1 cellular context compared by ENCODE assay signal in the genomic region with DNA sequence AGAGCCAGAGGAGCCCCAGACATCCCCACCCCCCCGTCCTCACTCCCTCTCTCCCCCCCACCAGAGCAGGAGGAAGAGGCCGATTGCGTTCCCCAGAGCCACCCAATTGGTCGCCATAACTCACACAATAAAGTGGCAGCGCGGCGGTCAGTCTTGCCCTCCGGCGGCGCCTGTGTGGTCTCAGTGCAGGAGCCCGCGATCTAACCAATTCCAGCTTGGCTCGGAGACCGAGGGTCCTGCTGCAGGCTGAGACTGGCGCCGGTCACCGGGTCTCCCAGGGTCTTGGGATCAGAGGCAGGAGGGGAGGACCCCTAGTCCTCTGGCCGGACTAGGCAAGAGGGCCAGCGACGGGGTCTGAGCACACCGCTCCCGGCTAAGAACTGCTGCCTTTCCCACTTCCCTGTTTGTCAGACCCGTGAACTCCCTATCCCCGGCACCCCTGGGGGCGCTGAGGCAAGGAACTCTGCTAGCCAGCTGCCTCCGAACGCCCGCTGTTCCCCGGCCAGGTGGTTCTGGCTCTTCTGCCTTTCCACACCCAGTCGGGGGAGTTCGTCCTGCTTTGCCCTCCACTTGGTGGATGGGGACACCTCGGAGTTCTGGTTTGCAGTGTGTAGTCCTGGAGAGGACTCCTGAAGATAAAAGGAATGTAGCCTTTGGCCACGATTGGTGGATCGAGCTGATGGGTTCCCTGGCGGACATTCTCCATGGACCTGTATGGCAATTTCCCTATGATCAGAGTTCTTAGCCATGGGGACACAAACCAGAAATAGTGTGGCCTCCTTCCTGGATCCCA.
TF ChIP-seq lines count a peak whose summit lies in the region.

No MANE protein-coding gene starts in this region.

TF ChIP-seq in HepG2, 621 proteins besides CTCF, POLR2A, EP300 and RAD21:
- TF ChIP-seq ZNF317 (CRISPR knock-in tag; IDR thresholded peaks at IDR 0.05) = no peak
- no peak for TF ChIP-seq HMGXB4 (CRISPR knock-in tag; IDR thresholded peaks at IDR 0.05; ENCODE audit: borderline replicate concordance in 1 of 2, low read depth in 1 of 2)
- TF ChIP-seq CREM (IDR thresholded peaks at IDR 0.05) = no peak
- TF ChIP-seq CREM (CRISPR knock-in tag; IDR thresholded peaks at IDR 0.05) = no peak
